Comparison of ENCODE assay signal across 8 cellular contexts in genomic region chr2:231364961-231365810, GRCh38. TPM values are rescaled to one million over a fixed set of nuclear protein-coding genes. Genes with fewer than 3 reads are reported as not detected.
DNase-seq lines count a peak whose midpoint lies in the region; ATAC-seq, FAIRE-seq and TF ChIP-seq lines count a peak whose summit lies in the region.

No MANE protein-coding gene starts in this region.

- no peak for ATAC-seq in HG03571 (IDR thresholded peaks at IDR 0.05; ENCODE audit: unreplicated experiment)
- ATAC-seq in GM18909 (IDR thresholded peaks at IDR 0.05; ENCODE audit: poor library complexity, unreplicated experiment) = no peak

- H3K36me3 Mint-ChIP-seq in chondrocyte (ENCODE audit: low read depth) = peaks cover 21% of the 10 kb centered on the region
- H3K36me3 Mint-ChIP-seq in activated T-helper 1 cell treated with anti-CD3 and anti-CD28 coated beads, Interleukin-12 subunit alpha, Interleukin-12 subunit beta, Interleukin-2, Interleukin-4 antibody, amounts not matched to agents 30 ng/mL and 10 ng/mL and 1 ng/mL, durations not matched to agents 14 hours and 24 hours and 36 hours (ENCODE audit: low read depth) = no peaks in the 10 kb centered on the region

- H3K4me1 Mint-ChIP-seq in chondrocyte (ENCODE audit: low read depth) = peaks cover 21% of the 10 kb centered on the region
- H3K4me1 Mint-ChIP-seq in activated T-helper 1 cell treated with anti-CD3 and anti-CD28 coated beads, Interleukin-12 subunit alpha, Interleukin-12 subunit beta, Interleukin-2, Interleukin-4 antibody, amounts not matched to agents 30 ng/mL and 10 ng/mL and 1 ng/mL, durations not matched to agents 14 hours and 24 hours and 36 hours (ENCODE audit: low read depth) = peaks cover 10% of the 10 kb centered on the region

- H3K27me3 Mint-ChIP-seq in chondrocyte (ENCODE audit: low read depth) = no peaks in the 10 kb centered on the region
- H3K27me3 Mint-ChIP-seq in activated T-helper 1 cell treated with anti-CD3 and anti-CD28 coated beads, Interleukin-12 subunit alpha, Interleukin-12 subunit beta, Interleukin-2, Interleukin-4 antibody, amounts not matched to agents 30 ng/mL and 10 ng/mL and 1 ng/mL, durations not matched to agents 14 hours and 24 hours and 36 hours (ENCODE audit: insufficient read depth) = no peaks in the 10 kb centered on the region

- intact Hi-C loops in activated T-helper 1 cell treated with anti-CD3 and anti-CD28 coated beads, Interleukin-12 subunit alpha, Interleukin-12 subunit beta, Interleukin-2, Interleukin-4 antibody, amounts not matched to agents 30 ng/mL and 10 ng/mL and 1 ng/mL, durations not matched to agents 14 hours and 24 hours and 36 hours (cut with micrococcal nuclease) = no loop called here

- TF ChIP-seq CTCF in chondrocyte (IDR thresholded peaks at IDR 0.05) = no peak

- H3K9me3 Mint-ChIP-seq in chondrocyte (ENCODE audit: low read depth) = no peaks in the 10 kb centered on the region
- H3K9me3 Mint-ChIP-seq in activated T-helper 1 cell treated with anti-CD3 and anti-CD28 coated beads, Interleukin-12 subunit alpha, Interleukin-12 subunit beta, Interleukin-2, Interleukin-4 antibody, amounts not matched to agents 30 ng/mL and 10 ng/mL and 1 ng/mL, durations not matched to agents 14 hours and 24 hours and 36 hours = no peaks in the 10 kb centered on the region

- peak overlapping the region; percentile 98 for H3K27ac Mint-ChIP-seq in chondrocyte (ENCODE audit: unreplicated experiment)
- no peak overlapping the region for H3K27ac Mint-ChIP-seq in activated T-helper 1 cell treated with anti-CD3 and anti-CD28 coated beads, Interleukin-12 subunit alpha, Interleukin-12 subunit beta, Interleukin-2, Interleukin-4 antibody, amounts not matched to agents 30 ng/mL and 10 ng/mL and 1 ng/mL, durations not matched to agents 14 hours and 24 hours and 36 hours

- H3K4me3 Mint-ChIP-seq in chondrocyte (ENCODE audit: unreplicated experiment) = peak overlapping the region; percentile 42
- H3K4me3 Mint-ChIP-seq in activated T-helper 1 cell treated with anti-CD3 and anti-CD28 coated beads, Interleukin-12 subunit alpha, Interleukin-12 subunit beta, Interleukin-2, Interleukin-4 antibody, amounts not matched to agents 30 ng/mL and 10 ng/mL and 1 ng/mL, durations not matched to agents 14 hours and 24 hours and 36 hours = no peak overlapping the region

- in situ Hi-C loops in Caki2 (cut with HindIII; ENCODE audit: low pct_unique_long_range_greater_than_20kb, low sequenced_read_pairs) = no loop called here

- DNase-seq in Caki2 (ENCODE audit: low read depth) (peak; percentile 78), NCI-H2171 treated with DMSO at 0.1 percent for 48 hours (lab: John Stamatoyannopoulos, UW) (peak; percentile 66), chondrocyte (ENCODE audit: low spot score) (peak; percentile 60), lung microvascular endothelial cell (ENCODE audit: low read depth in 2 of 2) (peak; percentile 81 to 96), GM12892 (ENCODE audit: insufficient read length) (no peak)
- no peak for DNase-seq in activated T-helper 1 cell treated with anti-CD3 and anti-CD28 coated beads, Interleukin-12 subunit alpha, Interleukin-12 subunit beta, Interleukin-2, Interleukin-4 antibody, amounts not matched to agents 30 ng/mL and 10 ng/mL and 1 ng/mL, durations not matched to agents 14 hours and 24 hours and 36 hours (ENCODE audit: low spot score)

- no peak for TF ChIP-seq POLR2A in GM12892 (IDR thresholded peaks at IDR 0.05; ENCODE audit: low read depth, low read length)

- no peak for FAIRE-seq in GM12892 (lab: Jason Lieb, UNC)

RNA-seq across cellular contexts. Expression of gene B3GNT7, which starts 30.3 kb away (rescaled TPM):
- 0.57 and 1.4 TPM in 2 replicates for total RNA-seq in Caki2 (2014; rRNA removed; shearing (Covaris generic); ENCODE audit: low replicate concordance)
- 1.7 to 1.9 TPM (median 1.8 TPM) in 3 replicates for total RNA-seq in chondrocyte
- 4.4 and 20.4 TPM in 2 replicates for total RNA-seq in lung microvascular endothelial cell
- 1.5 TPM for polyA plus RNA-seq in GM12892 (2012; ENCODE audit: missing spikeins)
- total RNA-seq in activated T-helper 1 cell treated with anti-CD3 and anti-CD28 coated beads, Interleukin-12 subunit alpha, Interleukin-12 subunit beta, Interleukin-2, Interleukin-4 antibody, amounts not matched to agents 30 ng/mL and 10 ng/mL and 1 ng/mL, durations not matched to agents 14 hours and 24 hours and 36 hours = not detected in 2 replicates

Comparison
In these comparisons a context has a peak if more than half of its experiments do, and no peak if none do; other contexts are left out.
1. DNase-seq: peak in Caki2 (single experiment), NCI-H2171 treated with DMSO at 0.1 percent for 48 hours (single experiment), chondrocyte (single experiment) and lung microvascular endothelial cell (2 of 2); none in GM12892 (single experiment) and activated T-helper 1 cell treated with anti-CD3 and anti-CD28 coated beads, Interleukin-12 subunit alpha, Interleukin-12 subunit beta, Interleukin-2, Interleukin-4 antibody, amounts not matched to agents 30 ng/mL and 10 ng/mL and 1 ng/mL, durations not matched to agents 14 hours and 24 hours and 36 hours (single experiment).